ENCODE assay signal across 8 cellular contexts in genomic region chr9:16133556-16134227, GRCh38.
DNase-seq lines count a peak whose midpoint lies in the region; ATAC-seq, FAIRE-seq and TF ChIP-seq lines count a peak whose summit lies in the region.

No MANE protein-coding gene starts in this region.

- H3K4me1 ChIP-seq in endothelial cell of umbilical vein (ENCODE audit: control insufficient read depth, extremely low read depth, insufficient read depth, low read length), result no peaks in the 10 kb centered on the region

- peaks cover 0 to 3% of the 10 kb centered on the region in 2 experiments for H3K27me3 ChIP-seq in endothelial cell of umbilical vein (ENCODE audit: control insufficient read depth in 2 of 2, insufficient read depth in 2 of 2, low read length in 2 of 2)

- TF ChIP-seq POLR2A in endothelial cell of umbilical vein (IDR thresholded peaks at IDR 0.05; ENCODE audit: low read depth, low read length), result no peak

- POLR2A ChIA-PET in endothelial cell of umbilical vein (lab: Charles Lee), result no interaction called here
- POLR2A ChIA-PET in naive thymus-derived CD8-positive, alpha-beta T cell (lab: Charles Lee), result no interaction called here

- no peak overlapping the region for H3K9ac ChIP-seq in endothelial cell of umbilical vein (replicated peaks; ENCODE audit: extremely low read depth, insufficient read depth, low read length)

- ATAC-seq in GM21381 (IDR thresholded peaks at IDR 0.05; ENCODE audit: unreplicated experiment) (peak; percentile 90), HG03565 (IDR thresholded peaks at IDR 0.05; ENCODE audit: unreplicated experiment) (peak; percentile 55)
- peak; percentile 68 to 70 for ATAC-seq in naive thymus-derived CD8-positive, alpha-beta T cell

- BruUV-seq in endothelial cell of umbilical vein (replicated peaks; lab: Mats Ljungman, UMichigan), result no TSS peak

- FAIRE-seq in endothelial cell of umbilical vein (lab: Jason Lieb, UNC), result peak; percentile 95

- no peaks in the 10 kb centered on the region for H3K79me2 ChIP-seq in endothelial cell of umbilical vein (ENCODE audit: control insufficient read depth, insufficient read depth, low read length)

- TF ChIP-seq CTCF in endothelial cell of umbilical vein (IDR thresholded peaks at IDR 0.05; ENCODE audit: extremely low read depth in 1 of 2, insufficient read depth in 1 of 2, low read depth in 1 of 2, low read length in 2 of 2), result peak; percentile 62 to 65

- H3K4me3 ChIP-seq in endothelial cell of umbilical vein (replicated peaks in 1 of 3; ENCODE audit: insufficient read depth in 1 of 3, low read depth in 1 of 3, low read length in 3 of 3), result no peak overlapping the region

- peaks cover 3 to 9% (median 6%) of the 10 kb centered on the region in 4 donors for H3K4me1 Mint-ChIP-seq in naive thymus-derived CD8-positive, alpha-beta T cell

- no peak overlapping the region for H3K4me2 ChIP-seq in endothelial cell of umbilical vein (ENCODE audit: insufficient read depth, low read length)

- no peak overlapping the region for H3K27ac Mint-ChIP-seq in naive thymus-derived CD8-positive, alpha-beta T cell

- no peaks in the 10 kb centered on the region for H3K9me3 ChIP-seq in endothelial cell of umbilical vein (replicated peaks; ENCODE audit: control insufficient read depth, insufficient read depth, low read length)

- H3K27me3 Mint-ChIP-seq in naive thymus-derived CD8-positive, alpha-beta T cell, result peaks cover 0 to 6% (median 0%) of the 10 kb centered on the region in 5 donors

- H3K36me3 Mint-ChIP-seq in naive thymus-derived CD8-positive, alpha-beta T cell, result no peaks in the 10 kb centered on the region

- no peak overlapping the region for H3K27ac ChIP-seq in endothelial cell of umbilical vein (ENCODE audit: insufficient read depth, low read depth, low read length)

- DNase-seq in activated CD8-positive, alpha-beta memory T cell treated with anti-CD3 and anti-CD28 coated beads, Interleukin-2, amount 50 U/mL, for 48 hours, result peak; percentile 64
- no peak for DNase-seq in activated CD8-positive, alpha-beta memory T cell treated with anti-CD3 and anti-CD28 coated beads, Interleukin-2, amount 50 U/mL, for 4 hours
- DNase-seq in OCI-M1 (lab: John Stamatoyannopoulos, UW) (peak; percentile 71), endothelial cell of umbilical vein (ENCODE audit: low read depth, low spot score) (peak; percentile 61)
- DNase-seq in naive thymus-derived CD8-positive, alpha-beta T cell, result peak in 3 of 10 donors; percentile 13 to 33 (median 29)
- no peak for DNase-seq in stimulated activated naive CD4-positive, alpha-beta T cell treated with Interleukin-2 at 50 U/mL for 16 hours (lab: John Stamatoyannopoulos, UW)

- CTCF ChIA-PET in endothelial cell of umbilical vein (lab: Charles Lee), result interaction anchor here (0.6 to 4.8 kb wide), 38 partner anchors 9 to 983 kb away, joined by 3 to 78 read pairs (median 4); no protein-coding TSS in a partner anchor

- peak overlapping the region; percentile 63 for H2AFZ ChIP-seq in endothelial cell of umbilical vein (ENCODE audit: low read depth, low read length)

- intact Hi-C loops in endothelial cell of umbilical vein (cut with micrococcal nuclease), result loop anchor here (1.0 to 5.0 kb wide), 3 partner anchors 96 to 296 kb away; no protein-coding TSS in a partner anchor

- dilution Hi-C loops in endothelial cell of umbilical vein (cut with MboI; ENCODE audit: extremely low pct_ligation_motif_present, low sequenced_read_pairs), result no loop called here

- H3K36me3 ChIP-seq in endothelial cell of umbilical vein (ENCODE audit: control insufficient read depth in 2 of 2, extremely low read depth in 1 of 2, insufficient read depth in 2 of 2, low read length in 2 of 2), result no peaks in the 10 kb centered on the region

- H4K20me1 ChIP-seq in endothelial cell of umbilical vein (replicated peaks; ENCODE audit: control insufficient read depth, extremely low read depth, insufficient read depth, low read length), result no peaks in the 10 kb centered on the region

- peak overlapping the region in 1 of 10 donors; percentile 39 for H3K4me3 Mint-ChIP-seq in naive thymus-derived CD8-positive, alpha-beta T cell

- no peaks in the 10 kb centered on the region for H3K9me1 ChIP-seq in endothelial cell of umbilical vein (replicated peaks; ENCODE audit: control insufficient read depth, extremely low read depth, insufficient read depth, low read length)

- H3K9me3 Mint-ChIP-seq in naive thymus-derived CD8-positive, alpha-beta T cell, result no peaks in the 10 kb centered on the region

TF ChIP-seq in endothelial cell of umbilical vein, 7 proteins besides CTCF, POLR2A, EP300 and RAD21:
- no peak for TF ChIP-seq GATA2 (IDR thresholded peaks at IDR 0.05; ENCODE audit: insufficient read depth, insufficient read length, low read depth, low read length)
- TF ChIP-seq, protein P1, sequence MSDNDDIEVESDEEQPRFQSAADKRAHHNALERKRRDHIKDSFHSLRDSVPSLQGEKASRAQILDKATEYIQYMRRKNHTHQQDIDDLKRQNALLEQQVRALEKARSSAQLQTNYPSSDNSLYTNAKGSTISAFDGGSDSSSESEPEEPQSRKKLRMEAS (IDR thresholded peaks at IDR 0.05; ENCODE audit: insufficient read depth, insufficient read length), result no peak

Comparison
In these comparisons a context has a peak if more than half of its experiments do, and no peak if none do; other contexts are left out.
1. DNase-seq: peak in activated CD8-positive, alpha-beta memory T cell treated with anti-CD3 and anti-CD28 coated beads, Interleukin-2, amount 50 U/mL, for 48 hours (single experiment), OCI-M1 (single experiment) and endothelial cell of umbilical vein (single experiment); none in activated CD8-positive, alpha-beta memory T cell treated with anti-CD3 and anti-CD28 coated beads, Interleukin-2, amount 50 U/mL, for 4 hours (single experiment) and stimulated activated naive CD4-positive, alpha-beta T cell treated with Interleukin-2 at 50 U/mL for 16 hours (single experiment).
2. Peak in every context shown above with its lines, with median percentiles within 50 percentile points of each other: ATAC-seq.